ENCODE assay signal across 13 cellular contexts in the genomic region with DNA sequence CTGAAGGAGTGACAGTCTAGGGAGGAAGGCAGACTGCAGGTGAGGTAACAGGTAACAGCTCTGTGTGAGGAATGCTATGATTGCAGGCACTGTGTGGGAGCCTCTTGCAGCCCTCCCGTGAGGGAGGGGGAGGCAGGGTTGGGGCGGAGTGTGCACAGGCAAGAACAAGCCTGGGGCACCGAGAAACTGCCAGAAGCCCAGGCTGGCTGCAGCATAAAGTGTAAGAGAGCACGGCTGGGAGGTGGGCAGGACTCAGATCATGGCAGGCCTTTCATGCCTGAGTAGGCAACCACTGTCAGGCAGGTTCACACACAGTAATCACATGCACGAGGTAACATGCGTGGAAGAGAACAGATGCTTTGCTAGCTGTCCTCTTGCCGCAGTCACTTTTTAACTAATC. TPM values are rescaled to one million over a fixed set of nuclear protein-coding genes. Genes with fewer than 3 reads are reported as not detected.
DNase-seq lines count a peak whose midpoint lies in the region; ATAC-seq, FAIRE-seq and TF ChIP-seq lines count a peak whose summit lies in the region.
"Had no signal": no experiment of that assay in that cellular context is flagged by ENCODE, and none has a peak within 500 bp of the region (broad histone marks: within the 10 kb centered on the region; RNA-seq: fewer than 3 reads in every experiment).

No MANE protein-coding gene starts in this region.

- H3K36me3 ChIP-seq in astrocyte (ENCODE audit: insufficient read depth, low read length) (no peaks in the 10 kb centered on the region), prostate gland (no peaks in the 10 kb centered on the region)

- TF ChIP-seq POLR2A in prostate gland (IDR thresholded peaks at IDR 0.05), result no peak

- no peak overlapping the region for H3K27ac Mint-ChIP-seq in astrocyte (ENCODE audit: unreplicated experiment)
- no peak overlapping the region for H3K27ac Mint-ChIP-seq in activated CD4-positive, alpha-beta T cell treated with anti-CD3 and anti-CD28 coated beads for 36 hours
- H3K27ac Mint-ChIP-seq: activated naive CD4-positive, alpha-beta T cell treated with anti-CD3 and anti-CD28 coated beads for 36 hours had no signal

- H3K9me3 ChIP-seq in astrocyte (ENCODE audit: insufficient read depth, low read depth, low read length), result no peaks in the 10 kb centered on the region
- no peaks in the 10 kb centered on the region for H3K9me3 ChIP-seq in prostate gland

- H3K4me3 ChIP-seq in astrocyte (ENCODE audit: insufficient read depth, low read depth, low read length) (no peak overlapping the region), prostate gland (no peak overlapping the region), foreskin fibroblast (ENCODE audit: low read depth in 1 of 2, low read length in 2 of 2) (no peak overlapping the region)
- H3K4me3 ChIP-seq: smooth muscle cell had no signal

- H3K79me2 ChIP-seq in astrocyte (ENCODE audit: insufficient read depth, low read length), result no peaks in the 10 kb centered on the region

- no peaks in the 10 kb centered on the region for H4K20me1 ChIP-seq in astrocyte (ENCODE audit: insufficient read depth, low read length)

- H3K4me1 Mint-ChIP-seq in astrocyte (ENCODE audit: low read depth, unreplicated experiment), result peaks cover 4% of the 10 kb centered on the region
- peaks cover 16% of the 10 kb centered on the region for H3K4me1 Mint-ChIP-seq in activated CD4-positive, alpha-beta T cell treated with anti-CD3 and anti-CD28 coated beads for 36 hours

- TF ChIP-seq CTCF in astrocyte (IDR thresholded peaks at IDR 0.05; ENCODE audit: insufficient read depth, low read depth, low read length) (no peak), prostate gland (IDR thresholded peaks at IDR 0.05) (no peak), foreskin fibroblast (IDR thresholded peaks at IDR 0.05; ENCODE audit: low read depth, low read length) (no peak)

- no peak overlapping the region for H3K4me2 ChIP-seq in astrocyte (ENCODE audit: low read length)
- H3K4me2 ChIP-seq: smooth muscle cell had no signal

- 24% methylated on average over 7 of the region's 7 CpGs for WGBS in prostate gland

- ATAC-seq in HG03457 (IDR thresholded peaks at IDR 0.05; ENCODE audit: unreplicated experiment), result peak; percentile 55
- no peak for ATAC-seq in activated CD4-positive, alpha-beta T cell treated with anti-CD3 and anti-CD28 coated beads for 36 hours
- no peak for ATAC-seq in HG02588 (IDR thresholded peaks at IDR 0.05; ENCODE audit: unreplicated experiment)
- ATAC-seq: left lobe of liver had no signal

- no peaks in the 10 kb centered on the region for H3K9me3 Mint-ChIP-seq in astrocyte (ENCODE audit: unreplicated experiment)
- H3K9me3 Mint-ChIP-seq in activated CD4-positive, alpha-beta T cell treated with anti-CD3 and anti-CD28 coated beads for 36 hours (ENCODE audit: low read depth), result no peaks in the 10 kb centered on the region
- H3K9me3 Mint-ChIP-seq: activated naive CD4-positive, alpha-beta T cell treated with anti-CD3 and anti-CD28 coated beads for 36 hours had no signal

- H2AFZ ChIP-seq in astrocyte (ENCODE audit: low read depth, low read length), result peak overlapping the region; percentile 26

- no peaks in the 10 kb centered on the region for H3K36me3 Mint-ChIP-seq in astrocyte (ENCODE audit: low read depth, unreplicated experiment)
- H3K36me3 Mint-ChIP-seq in activated CD4-positive, alpha-beta T cell treated with anti-CD3 and anti-CD28 coated beads for 36 hours (ENCODE audit: low read depth), result no peaks in the 10 kb centered on the region

- CTCF ChIA-PET in activated CD4-positive, alpha-beta T cell treated with anti-CD3 and anti-CD28 coated beads for 36 hours (lab: Charles Lee), result no interaction called here

- intact Hi-C loops in prostate gland (cut with DNase I), result no loop called here
- intact Hi-C loops in activated CD4-positive, alpha-beta T cell treated with anti-CD3 and anti-CD28 coated beads for 36 hours (cut with DNase I, micrococcal nuclease), result no loop called here

- H3K27me3 ChIP-seq in astrocyte (ENCODE audit: insufficient read depth, low read length), result peaks cover 46% of the 10 kb centered on the region
- H3K27me3 ChIP-seq in prostate gland (replicated peaks; ENCODE audit: insufficient read depth), result no peaks in the 10 kb centered on the region

- POLR2A ChIA-PET in activated CD4-positive, alpha-beta T cell treated with anti-CD3 and anti-CD28 coated beads for 36 hours (lab: Charles Lee), result no interaction called here

- H3K27ac ChIP-seq in astrocyte (ENCODE audit: low read depth, low read length) (no peak overlapping the region), prostate gland (no peak overlapping the region)

- no peak overlapping the region for H3K9ac ChIP-seq in astrocyte (ENCODE audit: low read length)

- H3K4me1 ChIP-seq in astrocyte (ENCODE audit: insufficient read depth, low read length) (no peaks in the 10 kb centered on the region), prostate gland (replicated peaks) (no peaks in the 10 kb centered on the region)

- no peak for FAIRE-seq in astrocyte (lab: Jason Lieb, UNC)

- DNase-seq in DMS53 (lab: John Stamatoyannopoulos, UW) (peak; percentile 35), DMS53 treated with DMSO at 0.1 percent for 48 hours (lab: John Stamatoyannopoulos, UW; ENCODE audit: unreplicated experiment) (no peak), astrocyte (ENCODE audit: low read depth) (no peak), prostate gland (ENCODE audit: low spot score) (peak; percentile 38), foreskin fibroblast (no peak)
- DNase-seq in activated CD4-positive, alpha-beta T cell treated with anti-CD3 and anti-CD28 coated beads for 36 hours, result no peak
- DNase-seq: 8988T; activated naive CD4-positive, alpha-beta T cell treated with anti-CD3 and anti-CD28 coated beads for 36 hours; substantia nigra had no signal

- H3K27me3 Mint-ChIP-seq in astrocyte (ENCODE audit: low read depth, unreplicated experiment), result peaks cover 26% of the 10 kb centered on the region
- peaks cover 7% of the 10 kb centered on the region for H3K27me3 Mint-ChIP-seq in activated CD4-positive, alpha-beta T cell treated with anti-CD3 and anti-CD28 coated beads for 36 hours

- H3K4me3 Mint-ChIP-seq in astrocyte (ENCODE audit: unreplicated experiment), result no peak overlapping the region
- no peak overlapping the region for H3K4me3 Mint-ChIP-seq in activated CD4-positive, alpha-beta T cell treated with anti-CD3 and anti-CD28 coated beads for 36 hours
- H3K4me3 Mint-ChIP-seq: activated naive CD4-positive, alpha-beta T cell treated with anti-CD3 and anti-CD28 coated beads for 36 hours had no signal

RNA-seq across cellular contexts. Expression of a gene that starts 11.3 kb away (rescaled TPM):
- total RNA-seq in astrocyte, result not detected in 2 replicates
- 1 to 10 TPM in 1 of 2 donors, not detected in 1; 3.9 TPM for total RNA-seq in prostate gland
- not detected for total RNA-seq in activated CD4-positive, alpha-beta T cell treated with anti-CD3 and anti-CD28 coated beads for 36 hours
- total RNA-seq: activated naive CD4-positive, alpha-beta T cell treated with anti-CD3 and anti-CD28 coated beads for 36 hours; smooth muscle cell had no signal

RNA-seq across cellular contexts. Expression of a gene that starts 17.9 kb away (rescaled TPM):
- total RNA-seq in astrocyte (not detected in 2 replicates), prostate gland (not detected)
- not detected for total RNA-seq in activated CD4-positive, alpha-beta T cell treated with anti-CD3 and anti-CD28 coated beads for 36 hours
- total RNA-seq: activated naive CD4-positive, alpha-beta T cell treated with anti-CD3 and anti-CD28 coated beads for 36 hours; left lobe of liver; smooth muscle cell had no signal

RNA-seq across cellular contexts. Expression of a gene that starts 38.4 kb away (rescaled TPM):
- total RNA-seq in astrocyte (6.6 and 8.1 TPM in 2 replicates), prostate gland (10 to 100 TPM; 16.1 to 17.5 TPM)
- total RNA-seq in activated CD4-positive, alpha-beta T cell treated with anti-CD3 and anti-CD28 coated beads for 36 hours, result not detected
- total RNA-seq: activated naive CD4-positive, alpha-beta T cell treated with anti-CD3 and anti-CD28 coated beads for 36 hours had no signal

Comparison
In these comparisons a context has a peak if more than half of its experiments do, and no peak if none do; other contexts are left out.
1. DNase-seq: peak in DMS53 (single experiment) and prostate gland (single experiment); none in DMS53 treated with DMSO at 0.1 percent for 48 hours (single experiment), astrocyte (single experiment), foreskin fibroblast (0 of 2) and activated CD4-positive, alpha-beta T cell treated with anti-CD3 and anti-CD28 coated beads for 36 hours (single experiment).